Comparison of ENCODE assay signal across 23 cellular contexts in the genomic region with DNA sequence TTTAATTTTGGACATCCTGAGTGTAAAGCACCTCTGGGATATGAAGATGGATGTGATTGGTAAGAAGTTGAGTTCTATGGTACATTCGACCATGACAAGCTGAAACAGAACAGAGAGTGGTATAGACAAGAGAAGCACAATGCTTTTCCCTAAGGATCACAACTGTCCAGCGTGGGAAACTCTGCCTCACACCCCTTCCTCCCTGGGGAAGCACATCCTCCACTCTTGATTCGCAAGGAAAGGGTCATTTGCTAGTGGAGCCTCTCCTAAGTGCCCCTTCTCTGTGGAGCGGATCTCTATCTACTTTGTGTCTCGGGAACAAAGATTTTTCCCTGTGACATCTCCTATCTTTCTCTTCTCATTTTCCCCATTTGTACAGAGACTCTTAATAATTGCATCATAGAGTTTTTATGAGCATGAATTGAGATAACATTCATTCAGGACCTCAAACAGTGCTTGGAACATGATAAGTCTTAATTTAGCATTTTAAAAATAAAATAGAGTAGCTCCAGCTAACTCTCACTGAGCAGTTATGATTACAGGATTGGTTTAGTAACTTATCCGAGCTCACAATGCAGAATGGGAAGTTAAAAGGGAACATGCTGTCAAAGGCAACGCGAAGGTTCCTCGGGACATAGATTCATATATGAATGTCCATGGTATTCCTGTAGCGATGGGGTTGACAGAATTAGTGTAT.
"Had no signal": no experiment of that assay in that cellular context is flagged by ENCODE, and none has a peak within 500 bp of the region (broad histone marks: within the 10 kb centered on the region; RNA-seq: fewer than 3 reads in every experiment).

No MANE protein-coding gene starts in this region.

- H2AFZ ChIP-seq: PC-9 had no signal

- H3K9me2 ChIP-seq: SK-N-SH had no signal

- H3K4me3 ChIP-seq: K562, PC-9, Peyer's patch had no signal

- H3K4me2 ChIP-seq: KMS-11, PC-9, SK-N-SH had no signal

- H3K36me3 ChIP-seq: Peyer's patch had no signal

- DNase-seq: Kasumi-1, MM.1S, NCI-H1092 treated with DMSO at 0.1 percent for 48 hours, NCI-H1436, NCI-H187, NCI-H2029, NCI-H2081 treated with DMSO at 0.1 percent for 48 hours, NCI-H2171, NCI-H226, NCI-H446, NCI-H510A, NCI-H524 treated with DMSO at 0.1 percent for 48 hours, NCI-H69, NCI-H774, PC-9, Peyer's patch, SHP77, SW 1271 had no signal

- H3K9me3 ChIP-seq: Peyer's patch had no signal

- FAIRE-seq: HTR-8/SVneo, K562 had no signal

- ATAC-seq: K562 had no signal

- H3K4me1 ChIP-seq: Peyer's patch had no signal

- H3K27me3 ChIP-seq: Peyer's patch had no signal

- H3K27ac ChIP-seq: HL-60, KMS-11, PC-9, Peyer's patch had no signal
